Comparison of ENCODE assay signal across 15 cellular contexts in the genomic region with DNA sequence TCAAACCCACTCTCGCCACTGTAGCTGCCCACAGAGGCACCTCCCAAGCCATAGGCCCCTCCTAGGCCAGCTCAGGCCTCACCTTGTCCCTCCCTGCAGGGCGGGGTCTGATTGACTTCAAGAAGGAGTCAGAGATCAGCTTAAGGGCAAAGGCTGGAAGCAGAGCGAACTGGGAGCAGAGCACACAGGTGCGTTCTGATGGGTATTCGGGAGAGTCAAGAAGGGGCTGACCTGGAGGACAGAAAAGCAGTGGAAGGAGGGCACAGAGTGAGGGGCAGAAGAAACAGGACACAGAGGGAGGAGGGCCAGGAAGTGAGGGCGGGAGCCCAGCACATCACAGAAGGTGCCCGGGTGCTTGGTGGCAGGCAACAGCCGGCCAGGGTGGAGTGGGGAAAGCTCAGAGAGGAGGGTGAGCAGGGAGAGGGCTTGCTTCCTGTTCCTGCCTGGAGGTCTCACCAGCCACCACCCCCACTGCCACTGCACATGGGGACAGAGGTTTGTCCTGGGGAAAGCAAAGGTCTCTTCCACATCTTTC. TPM values are rescaled to one million over a fixed set of nuclear protein-coding genes. Genes with fewer than 3 reads are reported as not detected.
A peak's percentile ranks its signal among the peaks of the same experiment; 100 is the strongest.
DNase-seq lines count a peak whose midpoint lies in the region; ATAC-seq and TF ChIP-seq lines count a peak whose summit lies in the region.
"Had no signal": no experiment of that assay in that cellular context is flagged by ENCODE, and none has a peak within 500 bp of the region (broad histone marks: within the 10 kb centered on the region; RNA-seq: fewer than 3 reads in every experiment).

AOC1 (plus strand) TSS at position 147 of the 535 bp plus-strand sequence. CDS start 3,954 bp downstream, outside the sequence.

- H2BK120ac ChIP-seq in neuronal stem cell (ENCODE audit: low read depth, low read length): no peak within 1 kb of the TSS

- peak within 1 kb of the TSS; percentile 6 for H3K14ac ChIP-seq in neuronal stem cell (ENCODE audit: low read length)

- H2BK12ac ChIP-seq in neuronal stem cell (ENCODE audit: low read length): no peak within 1 kb of the TSS

- H3K36me3 ChIP-seq in DND-41 (ENCODE audit: insufficient read depth, low read length) (no peaks in the 10 kb centered on the region), neuronal stem cell (replicated peaks in 1 of 2; ENCODE audit: control insufficient read depth in 2 of 2, insufficient read depth in 2 of 2, low read length in 2 of 2) (no peaks in the 10 kb centered on the region)

- H3K79me2 ChIP-seq in DND-41 (ENCODE audit: insufficient read depth, low read length): no peaks in the 10 kb centered on the region

- H2BK15ac ChIP-seq in neuronal stem cell (ENCODE audit: low read length): no peak within 1 kb of the TSS

- H3K9ac ChIP-seq in DND-41 (ENCODE audit: low read depth, low read length) (no peak within 1 kb of the TSS), neuronal stem cell (ENCODE audit: low read depth, low read length, poor library complexity) (no peak within 1 kb of the TSS)

- H4K20me1 ChIP-seq in DND-41 (ENCODE audit: insufficient read depth, low read length): no peaks in the 10 kb centered on the region

- H3K4me3 ChIP-seq in DND-41 (ENCODE audit: low read depth in 1 of 2, low read length in 2 of 2): no peak within 1 kb of the TSS
- no peak within 1 kb of the TSS for H3K4me3 ChIP-seq in neuronal stem cell (ENCODE audit: low read length in 2 of 2)
- H3K4me3 ChIP-seq: psoas muscle had no signal

- H3K27ac ChIP-seq in DND-41 (ENCODE audit: low read length) (no peak within 1 kb of the TSS), neuronal stem cell (replicated peaks; ENCODE audit: low read length) (no peak within 1 kb of the TSS)
- H3K27ac ChIP-seq: psoas muscle had no signal

- no peak within 1 kb of the TSS for H2AK5ac ChIP-seq in neuronal stem cell (ENCODE audit: low read depth, low read length)

- peak within 1 kb of the TSS; percentile 36 for H3K18ac ChIP-seq in neuronal stem cell (ENCODE audit: low read length)

- no peak within 1 kb of the TSS for H4K8ac ChIP-seq in neuronal stem cell (ENCODE audit: low read depth, low read length)

- no peak within 1 kb of the TSS for H3K23ac ChIP-seq in neuronal stem cell (ENCODE audit: low read depth, low read length, poor library complexity)

- no peak within 1 kb of the TSS for H3K4ac ChIP-seq in neuronal stem cell (ENCODE audit: low read length)

- no peaks in the 10 kb centered on the region for H3K79me1 ChIP-seq in neuronal stem cell (ENCODE audit: low read depth, low read length)

- WGBS in neuronal stem cell (ENCODE audit: extremely low coverage in 2 of 2, insufficient read length in 2 of 2, insufficient replicate concordance in 1 of 2), 2 donors: no CpG with 5 or more reads among the region's 8 CpGs

- H3K4me2 ChIP-seq in DND-41 (ENCODE audit: insufficient read depth, low read length): no peak within 1 kb of the TSS
- H3K4me2 ChIP-seq in neuronal stem cell (ENCODE audit: insufficient read depth, low read length, poor library complexity, severe bottlenecking): no peak within 1 kb of the TSS

- DNase-seq in DND-41: no peak
- peak; percentile 65 for DNase-seq in NCI-H510A treated with DMSO at 0.1 percent for 48 hours (lab: John Stamatoyannopoulos, UW)
- peak; percentile 44 for DNase-seq in ecto neural progenitor cell (ENCODE audit: low spot score)
- no peak for DNase-seq in neuronal stem cell (ENCODE audit: low spot score)
- no peak for DNase-seq in nucleus accumbens (lab: John Stamatoyannopoulos, UW)
- DNase-seq in NCI-H526 (lab: John Stamatoyannopoulos, UW): no peak
- DNase-seq in GOT3 (lab: John Stamatoyannopoulos, UW): no peak
- no peak for DNase-seq in NCI-H128 (lab: John Stamatoyannopoulos, UW; ENCODE audit: unreplicated experiment)
- DNase-seq: activated CD4-positive, alpha-beta T cell treated with anti-CD3 and anti-CD28 coated beads, Interleukin-2, amount 10 ng/mL, durations not matched to agents 7 days and 5 days; AML-193; HFFc6; NCI-H2029; psoas muscle; stimulated activated naive CD4-positive, alpha-beta T cell had no signal

- no peak for TF ChIP-seq CTCF in DND-41 (IDR thresholded peaks at IDR 0.05; ENCODE audit: borderline replicate concordance, extremely low read depth, low read length, poor library complexity, severe bottlenecking)

- no peak within 1 kb of the TSS for H4K91ac ChIP-seq in neuronal stem cell (ENCODE audit: low read depth, low read length, poor library complexity)

- peak; percentile 45; the same call in 1 of the 3 replicates for ATAC-seq in DND-41 (ENCODE audit: insufficient read depth, low read depth)
- ATAC-seq: psoas muscle had no signal

- H3K9me3 ChIP-seq in DND-41 (ENCODE audit: insufficient read depth, low read length, severe bottlenecking): no peaks in the 10 kb centered on the region
- H3K9me3 ChIP-seq in neuronal stem cell (replicated peaks in 1 of 2; ENCODE audit: control insufficient read depth in 2 of 2, insufficient read depth in 1 of 2, low read depth in 1 of 2, low read length in 2 of 2): no peaks in the 10 kb centered on the region
- H3K9me3 ChIP-seq: psoas muscle had no signal

- no peak within 1 kb of the TSS for H2BK5ac ChIP-seq in neuronal stem cell (ENCODE audit: low read length)

- H3K27me3 ChIP-seq in DND-41 (ENCODE audit: insufficient read depth, low read length, poor library complexity) (peaks cover 36% of the 10 kb centered on the region), neuronal stem cell (ENCODE audit: control insufficient read depth in 3 of 3, insufficient read depth in 3 of 3, low read depth in 1 of 3, low read length in 3 of 3) (peaks cover 0 to 27% (median 0%) of the 10 kb centered on the region in 3 experiments)

- H2AFZ ChIP-seq in DND-41 (ENCODE audit: low read depth, low read length): no peak within 1 kb of the TSS
- H2AFZ ChIP-seq in neuronal stem cell (ENCODE audit: low read length): no peak within 1 kb of the TSS

- H3K4me1 ChIP-seq in DND-41 (ENCODE audit: insufficient read depth, low read length) (no peaks in the 10 kb centered on the region), neuronal stem cell (ENCODE audit: control insufficient read depth in 2 of 2, insufficient read depth in 1 of 2, low read depth in 1 of 2, low read length in 2 of 2) (peaks cover 0 to 2% of the 10 kb centered on the region in 2 donors)
- H3K4me1 ChIP-seq: psoas muscle had no signal

RNA-seq across cellular contexts. Expression of gene AOC1, which starts in this region (rescaled TPM):
- not detected for polyA plus RNA-seq in neuronal stem cell (2013, experiment 1 of 2)
- polyA plus RNA-seq in neuronal stem cell (2013, experiment 2 of 2): not detected
- polyA plus RNA-seq: endothelial cell of umbilical vein had no signal

Comparison
In these comparisons a context has a peak if more than half of its experiments do, and no peak if none do; other contexts are left out.
1. DNase-seq: peak in NCI-H510A treated with DMSO at 0.1 percent for 48 hours (single experiment) and ecto neural progenitor cell (single experiment); none in DND-41 (single experiment), neuronal stem cell (single experiment), nucleus accumbens (0 of 56), NCI-H526 (0 of 2), GOT3 (single experiment) and NCI-H128 (single experiment).